In the genomic region with DNA sequence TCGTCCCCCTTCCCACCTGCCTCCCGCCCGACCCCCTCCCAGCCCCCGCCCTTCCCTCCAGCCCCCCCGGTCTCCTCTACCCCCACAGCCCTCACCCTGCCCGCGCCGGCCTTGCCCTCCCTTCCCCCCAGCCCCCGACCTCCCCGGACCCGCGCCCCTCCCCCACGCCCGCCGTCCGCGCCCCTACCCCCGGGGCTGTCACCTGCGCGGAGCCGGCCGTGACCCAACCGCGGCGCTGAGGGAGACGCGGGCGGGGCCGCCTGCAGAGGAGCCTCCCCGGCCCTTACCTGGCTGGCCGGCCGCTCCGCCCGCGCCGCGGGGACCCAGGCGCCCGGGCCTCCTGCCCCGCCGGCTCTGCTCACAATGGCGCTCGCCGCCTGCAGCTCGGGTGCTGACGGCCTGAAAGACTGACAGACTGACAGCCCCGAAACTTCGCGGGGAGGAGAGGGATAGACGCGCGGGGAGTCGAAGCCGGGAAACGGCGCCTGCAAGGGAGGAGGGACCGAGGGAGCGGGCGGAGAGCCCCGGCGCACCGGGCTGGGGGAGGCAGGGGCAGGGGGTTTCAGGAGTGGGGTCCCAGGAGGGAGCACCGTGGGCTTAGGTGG, we compare ENCODE assay signal across 8 cellular contexts. TPM values are rescaled to one million over a fixed set of nuclear protein-coding genes. Genes with fewer than 3 reads are reported as not detected.
DNase-seq lines count a peak whose midpoint lies in the region; ATAC-seq and TF ChIP-seq lines count a peak whose summit lies in the region.

No MANE protein-coding gene starts in this region.

- WGBS in lower leg skin, 2 donors, result 0 to 1% methylated on average over 18 to 24 of the region's 63 CpGs

- CTCF ChIA-PET in Calu3 (lab: Charles Lee), result no interaction called here
- CTCF ChIA-PET in PC-3 (lab: Charles Lee), result no interaction called here

- ATAC-seq in PC-3 (peak; percentile 1; the same call in 1 of the 2 replicates), GM18909 (IDR thresholded peaks at IDR 0.05; ENCODE audit: poor library complexity, unreplicated experiment) (no peak)

- H3K27me3 ChIP-seq in PC-3 (ENCODE audit: low read length), result no peaks in the 10 kb centered on the region

- no peak for TF ChIP-seq CTCF in Calu3 (IDR thresholded peaks at IDR 0.05; ENCODE audit: unreplicated experiment)
- TF ChIP-seq CTCF in PC-3 (conservative IDR thresholded peaks at IDR 0.05; ENCODE audit: low read depth, low read length), result no peak
- no peak for TF ChIP-seq CTCF in brain (conservative IDR thresholded peaks at IDR 0.05)
- no peak for TF ChIP-seq CTCF in lower leg skin (IDR thresholded peaks at IDR 0.05)

- BruUV-seq in Calu3 (replicated peaks; lab: Mats Ljungman, UMichigan), result no TSS peak
- BruUV-seq in PC-3 (replicated peaks; lab: Mats Ljungman, UMichigan), result no TSS peak

- H3K36me3 Mint-ChIP-seq in Calu3 (ENCODE audit: insufficient read depth, unreplicated experiment) (peaks cover 10% of the 10 kb centered on the region), brain (peaks cover 16% of the 10 kb centered on the region)

- H3K9me3 Mint-ChIP-seq in Calu3 (ENCODE audit: low read depth, unreplicated experiment) (no peaks in the 10 kb centered on the region), brain (peaks cover 0 to under 1% (median 0%) of the 10 kb centered on the region in 5 experiments)

- H3K4me3 ChIP-seq in PC-3 (ENCODE audit: low read length) (peak overlapping the region; percentile 78), lower leg skin (ENCODE audit: low read depth, poor library complexity, severe bottlenecking) (peak overlapping the region; percentile 63)

- H3K4me3 Mint-ChIP-seq in Calu3 (ENCODE audit: low read depth, unreplicated experiment) (peak overlapping the region; percentile 65), brain (peak overlapping the region; percentile 80 to 85 (median 84))

- POLR2A ChIA-PET in PC-3 (lab: Charles Lee; ENCODE audit: unreplicated experiment), result no interaction called here

- DNase-seq in Calu3 (no peak), PC-3 (peak; percentile 4), lower leg skin (ENCODE audit: low spot score in 2 of 2) (peak in 1 of 2 donors; percentile 85), substantia nigra (lab: John Stamatoyannopoulos, UW) (peak in 4 of 49 donors; percentile 13 to 65 (median 37)), COLO829 (ENCODE audit: low spot score) (no peak), middle frontal gyrus (ENCODE audit: extremely low spot score, low spot score) (no peak)

- H3K4me1 ChIP-seq in PC-3 (ENCODE audit: insufficient read depth, low read length), result peaks cover 8% of the 10 kb centered on the region

- H3K4me1 Mint-ChIP-seq in Calu3 (ENCODE audit: low read depth, unreplicated experiment) (peaks cover 8% of the 10 kb centered on the region), brain (peaks cover 35% of the 10 kb centered on the region)

- intact Hi-C loops in Calu3 (cut with micrococcal nuclease; ENCODE audit: unreplicated experiment) (no loop called here), PC-3 (cut with micrococcal nuclease) (loop anchor here (2.0 to 5.0 kb wide), 2 partner anchors 64 to 100 kb away; a partner anchor contains a TSS), lower leg skin (cut with DNase I; ENCODE audit: low total_unique reads) (no loop called here)

- no peaks in the 10 kb centered on the region for H3K36me3 ChIP-seq in PC-3 (ENCODE audit: low read depth, low read length)

- H3K9ac ChIP-seq in PC-3 (ENCODE audit: low read length), result no peak overlapping the region

- H3K4me2 ChIP-seq in PC-3 (ENCODE audit: low read length), result peak overlapping the region; percentile 97

- H3K9me3 ChIP-seq in PC-3 (ENCODE audit: low read length), result no peaks in the 10 kb centered on the region

- H3K27ac Mint-ChIP-seq in Calu3 (ENCODE audit: unreplicated experiment), result no peak overlapping the region
- H3K27ac Mint-ChIP-seq in brain, result peak overlapping the region in 1 of 5 experiments; percentile 90

- H3K27ac ChIP-seq in PC-3 (ENCODE audit: low read length), result no peak overlapping the region
- H3K27ac ChIP-seq in substantia nigra (ENCODE audit: low read depth, low read length, poor library complexity, severe bottlenecking), result peak overlapping the region; percentile 35

- no peaks in the 10 kb centered on the region for H4K20me1 ChIP-seq in PC-3 (ENCODE audit: low read length)

- no peaks in the 10 kb centered on the region for H3F3A ChIP-seq in PC-3 (ENCODE audit: low read length, unreplicated experiment)

- H3K27me3 Mint-ChIP-seq in Calu3 (ENCODE audit: unreplicated experiment), result peaks cover 77% of the 10 kb centered on the region
- peaks cover 11% of the 10 kb centered on the region for H3K27me3 Mint-ChIP-seq in brain

- no peak for TF ChIP-seq POLR2A in lower leg skin (IDR thresholded peaks at IDR 0.05)

- no peaks in the 10 kb centered on the region for H3K9me2 ChIP-seq in PC-3 (replicated peaks; ENCODE audit: low read length)

- H3K79me2 ChIP-seq in PC-3 (ENCODE audit: low read length), result no peaks in the 10 kb centered on the region

- peak overlapping the region; percentile 67 for H2AFZ ChIP-seq in PC-3 (ENCODE audit: low read length)

RNA-seq across cellular contexts. Expression of a gene that starts 0.5 kb away (rescaled TPM):
- total RNA-seq in Calu3 (2022), result 0.54 and 2.4 TPM in 2 replicates
- total RNA-seq in PC-3 (2014; rRNA removed), result 4.1 and 6.3 TPM in 2 replicates
- 9.1 TPM for polyA plus RNA-seq in brain (ENCODE audit: insufficient read depth, low read depth, low replicate concordance)
- total RNA-seq in lower leg skin, result 10 to 100 TPM in 2 of 4 donors, 1 to 10 TPM in 2; 6.2 to 12.1 (median 9.8) TPM
